12 cellular contexts compared by ENCODE assay signal in genomic region chr7:150579979-150580614, GRCh38. TPM values are rescaled to one million over a fixed set of nuclear protein-coding genes. Genes with fewer than 3 reads are reported as not detected.
DNase-seq lines count a peak whose midpoint lies in the region; ATAC-seq and TF ChIP-seq lines count a peak whose summit lies in the region.
"Not testable (repeated sequence)": the region's sequence is repeated elsewhere in the genome, so short reads cannot be mapped to it uniquely, and the experiment has no call there.
"Had no signal": no experiment of that assay in that cellular context is flagged by ENCODE, and none has a peak within 500 bp of the region (broad histone marks: within the 10 kb centered on the region; RNA-seq: fewer than 3 reads in every experiment).

No MANE protein-coding gene starts in this region.

- CTCF ChIA-PET in Calu3 (lab: Charles Lee): interaction anchor here (0.6 to 1.0 kb wide), 2 partner anchors 10 to 1898 kb away, joined by 3 to 4 read pairs; no protein-coding TSS in a partner anchor
- CTCF ChIA-PET in activated CD8-positive, alpha-beta T cell treated with anti-CD3 and anti-CD28 coated beads for 36 hours (lab: Charles Lee): not testable (repeated sequence)
- CTCF ChIA-PET in naive thymus-derived CD4-positive, alpha-beta T cell (lab: Charles Lee): interaction anchor here (0.6 to 1.0 kb wide), 2 partner anchors 37 to 61 kb away, joined by 3 read pairs; no protein-coding TSS in a partner anchor

- not testable (repeated sequence) for H3K27ac Mint-ChIP-seq in Calu3 (ENCODE audit: unreplicated experiment)
- H3K27ac Mint-ChIP-seq in T-helper 17 cell: peak overlapping the region; percentile 1
- H3K27ac Mint-ChIP-seq in activated CD8-positive, alpha-beta T cell treated with anti-CD3 and anti-CD28 coated beads for 36 hours: peak overlapping the region; percentile 26
- peak overlapping the region in 8 of 9 donors; percentile 23 to 78 (median 73) for H3K27ac Mint-ChIP-seq in naive thymus-derived CD4-positive, alpha-beta T cell

- H3K4me1 ChIP-seq in naive thymus-derived CD4-positive, alpha-beta T cell (ENCODE audit: control insufficient read depth in 2 of 2, insufficient read depth in 2 of 2, low read length in 2 of 2): not testable (repeated sequence)

- H3K27ac ChIP-seq in C4-2B: peak overlapping the region; percentile 75
- H3K27ac ChIP-seq in naive thymus-derived CD4-positive, alpha-beta T cell (ENCODE audit: low read depth, low read length): not testable (repeated sequence)

- H3K36me3 ChIP-seq in naive thymus-derived CD4-positive, alpha-beta T cell (ENCODE audit: control insufficient read depth in 2 of 3, insufficient read depth in 3 of 3, low read length in 3 of 3): peaks cover 0 to 10% (median 0%) of the 10 kb centered on the region in 3 experiments

- H3K36me3 Mint-ChIP-seq in Calu3 (ENCODE audit: insufficient read depth, unreplicated experiment); T-helper 17 cell (ENCODE audit: low read depth): not testable (repeated sequence)
- peaks cover 55% of the 10 kb centered on the region for H3K36me3 Mint-ChIP-seq in activated CD8-positive, alpha-beta T cell treated with anti-CD3 and anti-CD28 coated beads for 36 hours (ENCODE audit: low read depth)
- peaks cover 41 to 94% (median 67%) of the 10 kb centered on the region in 5 donors for H3K36me3 Mint-ChIP-seq in naive thymus-derived CD4-positive, alpha-beta T cell

- H3K4me3 Mint-ChIP-seq in Calu3 (ENCODE audit: low read depth, unreplicated experiment): peak overlapping the region; percentile 39
- H3K4me3 Mint-ChIP-seq in T-helper 17 cell; activated CD8-positive, alpha-beta T cell treated with anti-CD3 and anti-CD28 coated beads for 36 hours: not testable (repeated sequence)
- H3K4me3 Mint-ChIP-seq in naive thymus-derived CD4-positive, alpha-beta T cell: peak overlapping the region in 4 of 10 donors; percentile 14 to 40 (median 32)

- not testable (repeated sequence) for TF ChIP-seq CTCF in C4-2B (conservative IDR thresholded peaks at IDR 0.05); Calu3 (IDR thresholded peaks at IDR 0.05; ENCODE audit: unreplicated experiment); activated CD8-positive, alpha-beta T cell treated with anti-CD3 and anti-CD28 coated beads for 36 hours (IDR thresholded peaks at IDR 0.05)

- intact Hi-C loops in Calu3 (cut with micrococcal nuclease; ENCODE audit: unreplicated experiment); activated CD8-positive, alpha-beta T cell treated with anti-CD3 and anti-CD28 coated beads for 36 hours (cut with micrococcal nuclease): not testable (repeated sequence)
- intact Hi-C loops in naive thymus-derived CD4-positive, alpha-beta T cell (cut with micrococcal nuclease): loop anchor here in 1 of 2 donors (5.0 kb wide), 1 partner anchor 33 kb away; no protein-coding TSS in a partner anchor

- H3K27me3 Mint-ChIP-seq in Calu3 (ENCODE audit: unreplicated experiment); T-helper 17 cell; activated CD8-positive, alpha-beta T cell treated with anti-CD3 and anti-CD28 coated beads for 36 hours; naive thymus-derived CD4-positive, alpha-beta T cell: not testable (repeated sequence)

- H3K27me3 ChIP-seq in naive thymus-derived CD4-positive, alpha-beta T cell (ENCODE audit: control insufficient read depth in 2 of 2, insufficient read depth in 2 of 2, low read length in 2 of 2): not testable (repeated sequence)

- not testable (repeated sequence) for H3K9me3 ChIP-seq in T-helper 17 cell (ENCODE audit: control insufficient read depth, low read length, poor library complexity, severe bottlenecking)
- H3K9me3 ChIP-seq in naive thymus-derived CD4-positive, alpha-beta T cell (ENCODE audit: control insufficient read depth in 2 of 3, low read length in 3 of 3): peaks cover 7 to 44% (median 13%) of the 10 kb centered on the region in 3 experiments

- not testable (repeated sequence) for H3K9me3 Mint-ChIP-seq in Calu3 (ENCODE audit: low read depth, unreplicated experiment)
- peaks cover 74% of the 10 kb centered on the region for H3K9me3 Mint-ChIP-seq in activated CD8-positive, alpha-beta T cell treated with anti-CD3 and anti-CD28 coated beads for 36 hours
- peaks cover 0 to 100% (median 72%) of the 10 kb centered on the region in 11 donors for H3K9me3 Mint-ChIP-seq in naive thymus-derived CD4-positive, alpha-beta T cell

- POLR2A ChIA-PET in activated CD8-positive, alpha-beta T cell treated with anti-CD3 and anti-CD28 coated beads for 36 hours (lab: Charles Lee): not testable (repeated sequence)
- POLR2A ChIA-PET in naive thymus-derived CD4-positive, alpha-beta T cell (lab: Charles Lee): interaction anchor here (0.6 to 8.6 kb wide), 10 partner anchors 11 to 121 kb away, joined by 3 to 71 read pairs (median 3); partner anchors contain the start of genes GIMAP4 and GIMAP6

- not testable (repeated sequence) for H3K4me3 ChIP-seq in naive thymus-derived CD4-positive, alpha-beta T cell (ENCODE audit: low read length)

- peak; percentile 23 for ATAC-seq in T-helper 17 cell
- ATAC-seq in activated CD8-positive, alpha-beta T cell treated with anti-CD3 and anti-CD28 coated beads for 36 hours; naive thymus-derived CD4-positive, alpha-beta T cell: not testable (repeated sequence)

- not testable (repeated sequence) for BruUV-seq in Calu3 (replicated peaks; lab: Mats Ljungman, UMichigan)

- DNase-seq in Calu3 (peak; percentile 48), NCI-H2029 (lab: John Stamatoyannopoulos, UW) (peak; percentile 33)
- not testable (repeated sequence) for DNase-seq in T-helper 17 cell; activated CD8-positive, alpha-beta T cell treated with anti-CD3 and anti-CD28 coated beads for 36 hours
- peak; percentile 24 for DNase-seq in activated effector memory CD4-positive, alpha-beta T cell treated with Interleukin-2 at 50 U/mL for 16 hours
- DNase-seq in central memory CD4-positive, alpha-beta T cell: peak; percentile 45
- DNase-seq in naive thymus-derived CD4-positive, alpha-beta T cell: peak in 6 of 9 donors; percentile 48 to 71 (median 56)

- H3K4me1 Mint-ChIP-seq in Calu3 (ENCODE audit: low read depth, unreplicated experiment); T-helper 17 cell: not testable (repeated sequence)
- peaks cover 35% of the 10 kb centered on the region for H3K4me1 Mint-ChIP-seq in activated CD8-positive, alpha-beta T cell treated with anti-CD3 and anti-CD28 coated beads for 36 hours (ENCODE audit: low read depth)
- peaks cover 10 to 81% (median 70%) of the 10 kb centered on the region in 7 donors for H3K4me1 Mint-ChIP-seq in naive thymus-derived CD4-positive, alpha-beta T cell

RNA-seq across cellular contexts. Expression of gene GIMAP4, which starts 12.9 kb away (rescaled TPM):
- not detected in 2 replicates for total RNA-seq in Calu3 (2022)
- 100 to 1,000 TPM in 1 of 2 donors, 10 to 100 TPM in 1; 62.1 to 113 TPM for total RNA-seq in T-helper 17 cell
- 10 to 100 TPM; 88.3 to 97.8 TPM for total RNA-seq in activated CD8-positive, alpha-beta T cell treated with anti-CD3 and anti-CD28 coated beads for 36 hours
- 100 to 1,000 TPM in 4 of 5 experiments, 10 to 100 TPM in 1; 74.9 to 413 (median 406) TPM for total RNA-seq in naive thymus-derived CD4-positive, alpha-beta T cell
- 100 to 1,000 TPM; 405 to 762 TPM for polyA plus RNA-seq in naive thymus-derived CD4-positive, alpha-beta T cell
- total RNA-seq: Caco-2, G401, M059J had no signal
- polyA plus RNA-seq: AG04450 had no signal

RNA-seq across cellular contexts. Expression of gene GIMAP6, which starts 52.1 kb away (rescaled TPM):
- total RNA-seq in Calu3 (2022): not detected in 2 replicates
- 10 to 100 TPM; 25.5 to 48.3 TPM for total RNA-seq in T-helper 17 cell
- total RNA-seq in activated CD8-positive, alpha-beta T cell treated with anti-CD3 and anti-CD28 coated beads for 36 hours: 10 to 100 TPM; 21.2 to 21.5 TPM
- total RNA-seq in naive thymus-derived CD4-positive, alpha-beta T cell: 100 to 1,000 TPM in 3 of 5 experiments, 10 to 100 TPM in 2; 40.3 to 173 (median 152) TPM
- polyA plus RNA-seq in naive thymus-derived CD4-positive, alpha-beta T cell: 100 to 1,000 TPM; 130 to 188 TPM
- total RNA-seq: Caco-2, G401 had no signal
- polyA plus RNA-seq: AG04450 had no signal

Comparison
In these comparisons a context has a peak if more than half of its experiments do, and no peak if none do; other contexts are left out.
1. RNA of gene GIMAP4, which starts 12.9 kb away (total RNA-seq): 74.9 to 413 TPM in naive thymus-derived CD4-positive, alpha-beta T cell, 62.1 to 113 TPM in T-helper 17 cell and 88.3 to 97.8 TPM in activated CD8-positive, alpha-beta T cell treated with anti-CD3 and anti-CD28 coated beads for 36 hours; not detected in Calu3; every median in the first group is over 10 times any median in the second.
2. RNA of gene GIMAP6, which starts 52.1 kb away (total RNA-seq): 40.3 to 173 TPM in naive thymus-derived CD4-positive, alpha-beta T cell, 25.5 to 48.3 TPM in T-helper 17 cell and 21.2 to 21.5 TPM in activated CD8-positive, alpha-beta T cell treated with anti-CD3 and anti-CD28 coated beads for 36 hours; not detected in Calu3; every median in the first group is over 10 times any median in the second.